Comparison of ENCODE assay signal across 8 cellular contexts in the genomic region with DNA sequence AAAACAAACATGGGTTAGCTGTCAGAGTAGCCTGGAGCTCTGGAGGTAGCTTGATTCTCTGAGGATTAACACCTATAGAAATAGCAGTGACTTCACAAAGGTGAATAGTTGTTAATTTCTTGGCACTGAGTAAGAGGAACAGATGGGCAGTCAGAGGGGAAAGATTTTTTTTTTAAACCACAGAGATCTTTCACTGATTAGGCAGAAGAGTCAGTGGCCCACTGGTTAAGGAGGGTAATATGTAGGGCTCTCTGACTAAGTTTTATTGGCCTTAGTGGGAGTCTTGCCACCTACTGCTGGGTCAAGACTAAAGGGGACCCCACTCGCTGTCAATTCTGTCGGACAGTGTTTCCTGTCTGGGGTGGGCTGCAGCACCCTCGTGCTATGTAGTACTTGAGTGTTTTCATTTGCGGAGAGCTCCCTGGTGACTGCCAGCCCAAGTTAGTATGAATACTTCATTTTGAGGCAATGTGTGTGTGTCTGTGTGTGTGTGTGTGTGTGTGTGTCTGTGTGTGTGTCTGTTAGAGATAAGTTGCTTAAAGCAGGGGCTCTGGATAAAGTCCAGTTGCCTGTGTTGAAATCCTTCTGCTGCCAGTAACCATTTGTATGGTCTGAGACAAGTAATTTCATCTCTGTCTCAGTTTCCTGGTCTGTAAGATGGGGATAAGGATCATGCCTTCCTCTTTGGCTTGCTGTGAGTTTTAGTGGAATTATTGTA.
A peak's percentile ranks its signal among the peaks of the same experiment; 100 is the strongest.
DNase-seq lines count a peak whose midpoint lies in the region; ATAC-seq lines count a peak whose summit lies in the region.

No MANE protein-coding gene starts in this region.

- H3K27ac ChIP-seq in naive thymus-derived CD4-positive, alpha-beta T cell (ENCODE audit: low read depth, low read length), result peak overlapping the region; percentile 77

- peaks cover 72 to 99% (median 95%) of the 10 kb centered on the region in 7 donors for H3K4me1 Mint-ChIP-seq in naive thymus-derived CD4-positive, alpha-beta T cell

- POLR2A ChIA-PET in naive thymus-derived CD4-positive, alpha-beta T cell (lab: Charles Lee), result interaction anchor here (0.8 to 7.3 kb wide), 4 partner anchors 8 to 146 kb away, joined by 4 to 86 read pairs (median 9); partner anchors contain the start of gene ARID5B

- CTCF ChIA-PET in naive thymus-derived CD4-positive, alpha-beta T cell (lab: Charles Lee), result interaction anchor here (1.0 to 1.5 kb wide), 6 partner anchors 9 to 150 kb away, joined by 3 to 5 read pairs (median 4); no protein-coding TSS in a partner anchor

- no peaks in the 10 kb centered on the region for H3K27me3 Mint-ChIP-seq in naive thymus-derived CD4-positive, alpha-beta T cell

- peak; percentile 43 for ATAC-seq in HG02840 (IDR thresholded peaks at IDR 0.05; ENCODE audit: low FRiP score, unreplicated experiment)
- ATAC-seq in naive thymus-derived CD4-positive, alpha-beta T cell, result peak; percentile 22

- H3K9me3 ChIP-seq in naive thymus-derived CD4-positive, alpha-beta T cell (ENCODE audit: control insufficient read depth in 2 of 3, low read length in 3 of 3), result no peaks in the 10 kb centered on the region

- peak overlapping the region; percentile 47 to 94 (median 86) for H3K4me3 Mint-ChIP-seq in naive thymus-derived CD4-positive, alpha-beta T cell

- no peak overlapping the region for H3K4me3 ChIP-seq in naive thymus-derived CD4-positive, alpha-beta T cell (ENCODE audit: low read length)

- H3K27ac Mint-ChIP-seq in naive thymus-derived CD4-positive, alpha-beta T cell, result peak overlapping the region; percentile 91 to 100 (median 96)

- peaks cover 61 to 63% of the 10 kb centered on the region in 2 donors for H3K4me1 ChIP-seq in naive thymus-derived CD4-positive, alpha-beta T cell (ENCODE audit: control insufficient read depth in 2 of 2, insufficient read depth in 2 of 2, low read length in 2 of 2)

- intact Hi-C loops in naive thymus-derived CD4-positive, alpha-beta T cell (cut with micrococcal nuclease), result loop anchor here (1.0 to 5.0 kb wide), 4 partner anchors 9 to 1221 kb away; partner anchors contain the start of gene EGR2 (in 1 of the 2)

- peaks cover 5 to 47% (median 19%) of the 10 kb centered on the region in 5 donors for H3K36me3 Mint-ChIP-seq in naive thymus-derived CD4-positive, alpha-beta T cell

- H3K27me3 ChIP-seq in naive thymus-derived CD4-positive, alpha-beta T cell (ENCODE audit: control insufficient read depth in 2 of 2, insufficient read depth in 2 of 2, low read length in 2 of 2), result no peaks in the 10 kb centered on the region

- peak; percentile 47 for DNase-seq in stimulated activated CD4-positive, alpha-beta T cell treated with anti-CD3 and anti-CD28 coated beads, Interleukin-15, amount 100 ng/mL, for 24 hours
- no peak for DNase-seq in stimulated activated CD4-positive, alpha-beta T cell treated with anti-CD3 and anti-CD28 coated beads, Interleukin-4, amount 100 ng/mL, for 4 hours
- DNase-seq in OCI-M1 (lab: John Stamatoyannopoulos, UW) (peak; percentile 74), cerebellum (ENCODE audit: low spot score) (peak; percentile 5), iPS-NIHi7 (ENCODE audit: extremely low spot score) (no peak), AG20443 (ENCODE audit: low spot score) (no peak)
- no peak for DNase-seq in naive thymus-derived CD4-positive, alpha-beta T cell

- H3K36me3 ChIP-seq in naive thymus-derived CD4-positive, alpha-beta T cell (ENCODE audit: control insufficient read depth in 2 of 3, insufficient read depth in 3 of 3, low read length in 3 of 3), result peaks cover 0 to under 1% (median 0%) of the 10 kb centered on the region in 3 experiments

- H3K9me3 Mint-ChIP-seq in naive thymus-derived CD4-positive, alpha-beta T cell, result no peaks in the 10 kb centered on the region

Comparison
In these comparisons a context has a peak if more than half of its experiments do, and no peak if none do; other contexts are left out.
1. DNase-seq: peak in stimulated activated CD4-positive, alpha-beta T cell treated with anti-CD3 and anti-CD28 coated beads, Interleukin-15, amount 100 ng/mL, for 24 hours (single experiment), OCI-M1 (single experiment) and cerebellum (single experiment); none in stimulated activated CD4-positive, alpha-beta T cell treated with anti-CD3 and anti-CD28 coated beads, Interleukin-4, amount 100 ng/mL, for 4 hours (0 of 2), naive thymus-derived CD4-positive, alpha-beta T cell (0 of 9), iPS-NIHi7 (single experiment) and AG20443 (single experiment).